1 cellular context compared by ENCODE assay signal in the genomic region with DNA sequence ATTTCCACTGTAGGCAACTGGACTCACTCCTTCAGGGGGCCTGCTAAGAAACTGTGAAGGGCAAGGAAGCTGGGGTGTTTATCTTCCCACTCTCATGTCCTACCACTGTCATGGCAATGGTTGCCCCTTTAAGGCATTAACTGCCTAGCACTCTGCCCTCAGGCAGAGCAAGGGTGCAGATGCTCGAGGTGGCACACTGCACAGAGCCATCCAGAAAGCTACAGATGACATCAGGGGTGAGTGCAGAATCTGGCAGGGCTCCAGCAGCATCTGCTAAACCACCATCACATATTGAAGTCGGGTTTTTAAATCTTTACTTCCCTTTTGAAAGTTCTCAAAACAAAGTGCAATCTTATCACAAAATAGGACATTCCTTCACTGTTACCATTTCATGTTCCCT.
TF ChIP-seq lines count a peak whose summit lies in the region.

No MANE protein-coding gene starts in this region.

TF ChIP-seq in HEK293, 187 proteins besides CTCF, POLR2A, EP300 and RAD21 (continued from another document):
- TF ChIP-seq, protein P1, sequence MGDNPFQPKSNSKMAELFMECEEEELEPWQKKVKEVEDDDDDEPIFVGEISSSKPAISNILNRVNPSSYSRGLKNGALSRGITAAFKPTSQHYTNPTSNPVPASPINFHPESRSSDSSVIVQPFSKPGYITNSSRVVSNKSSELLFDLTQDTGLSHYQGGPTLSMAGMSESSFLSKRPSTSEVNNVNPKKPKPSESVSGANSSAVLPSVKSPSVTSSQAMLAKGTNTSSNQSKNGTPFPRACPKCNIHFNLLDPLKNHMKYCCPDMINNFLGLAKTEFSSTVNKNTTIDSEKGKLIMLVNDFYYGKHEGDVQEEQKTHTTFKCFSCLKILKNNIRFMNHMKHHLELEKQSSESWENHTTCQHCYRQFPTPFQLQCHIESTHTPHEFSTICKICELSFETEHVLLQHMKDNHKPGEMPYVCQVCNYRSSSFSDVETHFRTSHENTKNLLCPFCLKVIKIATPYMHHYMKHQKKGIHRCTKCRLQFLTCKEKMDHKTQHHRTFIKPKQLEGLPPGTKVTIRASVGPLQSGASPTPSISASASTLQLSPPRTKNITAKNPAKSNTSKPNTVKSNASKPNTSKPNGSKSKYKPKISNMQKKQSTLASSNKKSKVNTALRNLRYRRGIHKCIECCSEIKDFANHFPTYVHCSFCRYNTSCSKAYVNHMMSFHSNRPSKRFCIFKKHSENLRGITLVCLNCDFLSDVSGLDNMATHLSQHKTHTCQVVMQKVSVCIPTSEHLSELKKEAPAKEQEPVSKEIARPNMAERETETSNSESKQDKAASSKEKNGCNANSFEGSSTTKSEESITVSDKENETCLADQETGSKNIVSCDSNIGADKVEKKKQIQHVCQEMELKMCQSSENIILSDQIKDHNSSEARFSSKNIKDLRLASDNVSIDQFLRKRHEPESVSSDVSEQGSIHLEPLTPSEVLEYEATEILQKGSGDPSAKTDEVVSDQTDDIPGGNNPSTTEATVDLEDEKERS (tag by site-specific recombination; IDR thresholded peaks at IDR 0.05) = no peak
- no peak for TF ChIP-seq ZNF776 (tag by site-specific recombination; IDR thresholded peaks at IDR 0.05; ENCODE audit: borderline replicate concordance)
- TF ChIP-seq, protein P2, sequence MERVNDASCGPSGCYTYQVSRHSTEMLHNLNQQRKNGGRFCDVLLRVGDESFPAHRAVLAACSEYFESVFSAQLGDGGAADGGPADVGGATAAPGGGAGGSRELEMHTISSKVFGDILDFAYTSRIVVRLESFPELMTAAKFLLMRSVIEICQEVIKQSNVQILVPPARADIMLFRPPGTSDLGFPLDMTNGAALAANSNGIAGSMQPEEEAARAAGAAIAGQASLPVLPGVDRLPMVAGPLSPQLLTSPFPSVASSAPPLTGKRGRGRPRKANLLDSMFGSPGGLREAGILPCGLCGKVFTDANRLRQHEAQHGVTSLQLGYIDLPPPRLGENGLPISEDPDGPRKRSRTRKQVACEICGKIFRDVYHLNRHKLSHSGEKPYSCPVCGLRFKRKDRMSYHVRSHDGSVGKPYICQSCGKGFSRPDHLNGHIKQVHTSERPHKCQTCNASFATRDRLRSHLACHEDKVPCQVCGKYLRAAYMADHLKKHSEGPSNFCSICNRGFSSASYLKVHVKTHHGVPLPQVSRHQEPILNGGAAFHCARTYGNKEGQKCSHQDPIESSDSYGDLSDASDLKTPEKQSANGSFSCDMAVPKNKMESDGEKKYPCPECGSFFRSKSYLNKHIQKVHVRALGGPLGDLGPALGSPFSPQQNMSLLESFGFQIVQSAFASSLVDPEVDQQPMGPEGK (tag by site-specific recombination; IDR thresholded peaks at IDR 0.05) = no peak
